8 cellular contexts compared by ENCODE assay signal in genomic region chr2:97112320-97113049, GRCh38. TPM values are rescaled to one million over a fixed set of nuclear protein-coding genes. Genes with fewer than 3 reads are reported as not detected.
DNase-seq lines count a peak whose midpoint lies in the region; ATAC-seq, FAIRE-seq and TF ChIP-seq lines count a peak whose summit lies in the region.
"Not testable (repeated sequence)": the region's sequence is repeated elsewhere in the genome, so short reads cannot be mapped to it uniquely, and the experiment has no call there.

No MANE protein-coding gene starts in this region.

- not testable (repeated sequence) for DNase-seq in GM18507 (ENCODE audit: extremely low spot score, insufficient read length, low read depth); smooth muscle cell (lab: John Stamatoyannopoulos, UW; ENCODE audit: unreplicated experiment)
- peak; percentile 63 to 77 for DNase-seq in SJSA1 (ENCODE audit: low read depth in 1 of 2, low spot score in 2 of 2)
- DNase-seq in activated gamma-delta T cell treated with Interleukin-2 at 50 U/mL for 16 hours: peak; percentile 66
- peak; percentile 78 to 88 for DNase-seq in lower leg skin (ENCODE audit: low spot score in 2 of 2)

- not testable (repeated sequence) for H3K79me2 ChIP-seq in smooth muscle cell (ENCODE audit: low read depth)

- peak overlapping the region; percentile 94 for H3K4me2 ChIP-seq in smooth muscle cell

- not testable (repeated sequence) for H3K4me1 ChIP-seq in SJSA1 (replicated peaks); esophagus (ENCODE audit: control insufficient read depth in 2 of 2, insufficient read depth in 2 of 2, low read length in 1 of 2); smooth muscle cell (ENCODE audit: low read depth)

- H3K4me3 ChIP-seq in SJSA1 (peak overlapping the region; percentile 46), esophagus (ENCODE audit: low read depth in 1 of 2, low read length in 2 of 2) (peak overlapping the region; percentile 50 to 66), lower leg skin (ENCODE audit: low read depth, poor library complexity, severe bottlenecking) (peak overlapping the region; percentile 76), smooth muscle cell (peak overlapping the region; percentile 67)

- intact Hi-C loops in lower leg skin (cut with DNase I; ENCODE audit: low total_unique reads): not testable (repeated sequence)

- TF ChIP-seq POLR2A in lower leg skin (IDR thresholded peaks at IDR 0.05): not testable (repeated sequence)

- 0 to 1% methylated on average over 30 to 41 of the region's 44 CpGs for WGBS in esophagus, 2 donors
- WGBS in lower leg skin, 2 donors: 0 to 1% methylated on average over 17 to 20 of the region's 44 CpGs
- under 1% methylated on average over 32 of the region's 44 CpGs for WGBS in smooth muscle cell (ENCODE audit: low lambda C conversion rate)

- not testable (repeated sequence) for H3K27me3 ChIP-seq in SJSA1 (replicated peaks); esophagus (ENCODE audit: control insufficient read depth in 1 of 2, insufficient read depth in 2 of 2, low read length in 2 of 2); smooth muscle cell (ENCODE audit: low read depth)

- peak overlapping the region; percentile 95 for H2AFZ ChIP-seq in smooth muscle cell (ENCODE audit: low read depth)

- peak; percentile 41 for ATAC-seq in HG03108 (IDR thresholded peaks at IDR 0.05; ENCODE audit: unreplicated experiment)

- TF ChIP-seq CTCF in 22Rv1 (IDR thresholded peaks at IDR 0.05) (peak; percentile 93), lower leg skin (IDR thresholded peaks at IDR 0.05) (peak in 1 of 3 donors; percentile 92), smooth muscle cell (IDR thresholded peaks at IDR 0.05; ENCODE audit: borderline replicate concordance, insufficient read depth, poor library complexity, severe bottlenecking) (peak; percentile 80)

- H3K9me3 ChIP-seq in SJSA1 (replicated peaks); esophagus (ENCODE audit: control insufficient read depth in 2 of 2, insufficient read depth in 1 of 2, low read depth in 1 of 2, low read length in 1 of 2); smooth muscle cell (replicated peaks; ENCODE audit: low read depth): not testable (repeated sequence)

- not testable (repeated sequence) for H4K20me1 ChIP-seq in smooth muscle cell (ENCODE audit: low read depth)

- not testable (repeated sequence) for H3K36me3 ChIP-seq in SJSA1; esophagus (ENCODE audit: control insufficient read depth in 2 of 2, insufficient read depth in 2 of 2, low read length in 1 of 2); smooth muscle cell (ENCODE audit: low read depth)

- peak overlapping the region; percentile 63 for H3K9ac ChIP-seq in smooth muscle cell (ENCODE audit: low read depth)

- H3F3A ChIP-seq in smooth muscle cell (ENCODE audit: low read depth): not testable (repeated sequence)

- peak; percentile 90 for FAIRE-seq in GM18507 (lab: Jason Lieb, UNC)

- H3K27ac ChIP-seq in 22Rv1 (peak overlapping the region; percentile 94), SJSA1 (peak overlapping the region; percentile 45; the same call in 1 of the 2 replicates), esophagus (ENCODE audit: low read depth in 2 of 2, low read length in 1 of 2) (peak overlapping the region; percentile 94 to 95), smooth muscle cell (ENCODE audit: low read depth) (peak overlapping the region; percentile 57)

RNA-seq across cellular contexts. Expression of gene ANKRD36, which starts 0.5 kb away (rescaled TPM):
- 5.5 and 16.7 TPM in 2 replicates for total RNA-seq in SJSA1 (2014; rRNA removed; shearing (Covaris generic))
- polyA plus RNA-seq in esophagus: 1 to 10 TPM; 1.3 to 4.2 TPM
- total RNA-seq in lower leg skin: 10 to 100 TPM in 3 of 4 donors, 1 to 10 TPM in 1; 9.8 to 13.9 (median 11.7) TPM
- 14.7 and 35.9 TPM in 2 replicates for total RNA-seq in smooth muscle cell
- 4.3 and 10.2 TPM in 2 replicates for polyA plus RNA-seq in smooth muscle cell

RNA-seq across cellular contexts. Expression of gene FAHD2B, which starts 17.8 kb away (rescaled TPM):
- total RNA-seq in SJSA1 (2014; rRNA removed; shearing (Covaris generic)): 6.8 and 10.7 TPM in 2 replicates
- polyA plus RNA-seq in esophagus (1 to 10 TPM; 3.8 to 7.8 TPM), smooth muscle cell (31.2 and 37.6 TPM in 2 replicates)
- total RNA-seq in lower leg skin (10 to 100 TPM; 12.9 to 14.9 (median 14.2) TPM), smooth muscle cell (14.6 and 16.0 TPM in 2 replicates)
